ENCODE assay signal across 8 cellular contexts in the genomic region with DNA sequence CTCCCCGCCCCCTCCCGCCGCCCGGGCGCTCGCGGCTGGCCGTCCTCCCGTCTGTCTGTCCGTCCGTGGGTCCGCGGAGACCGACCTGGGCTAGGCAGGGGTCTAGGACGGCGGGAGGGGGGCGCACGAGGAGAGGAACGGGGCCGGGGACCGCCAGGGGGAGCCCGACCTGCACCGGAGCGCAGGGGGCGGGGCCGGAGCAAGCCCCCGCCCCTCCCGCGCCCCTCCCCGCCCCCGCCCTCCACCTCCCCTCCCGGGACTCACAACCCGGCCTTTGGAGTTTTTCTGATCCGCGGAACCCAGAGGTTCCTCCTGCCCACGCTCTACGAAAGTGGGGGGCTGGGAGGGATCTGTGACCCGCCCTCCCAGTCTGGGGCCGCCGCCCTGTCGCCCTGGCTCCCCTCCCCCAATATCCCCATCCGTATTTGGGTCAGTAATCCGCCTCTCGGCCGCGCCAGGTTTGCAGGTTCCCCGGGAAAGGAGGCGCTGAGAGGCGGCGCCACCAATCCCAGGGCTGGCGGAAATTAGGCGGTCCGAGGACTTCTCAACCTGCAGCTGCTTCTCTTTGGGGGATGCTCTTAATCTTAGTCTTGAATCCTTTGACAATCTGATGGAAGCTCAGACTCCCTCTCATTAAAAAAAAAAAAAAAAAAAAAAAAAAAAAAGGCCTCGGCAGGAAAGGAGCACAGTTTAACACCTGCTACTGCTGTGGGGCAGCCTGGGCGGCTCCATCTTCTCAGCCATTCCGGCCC. TPM values are rescaled to one million over a fixed set of nuclear protein-coding genes. Genes with fewer than 3 reads are reported as not detected.
DNase-seq lines count a peak whose midpoint lies in the region; ATAC-seq and TF ChIP-seq lines count a peak whose summit lies in the region.

No MANE protein-coding gene starts in this region.

- peak overlapping the region; percentile 19 to 66 (median 63) for H3K27ac ChIP-seq in thyroid gland

- intact Hi-C loops in Calu3 (cut with micrococcal nuclease; ENCODE audit: unreplicated experiment) = loop anchor here (10.0 kb wide), 1 partner anchor 85 kb away; a partner anchor contains a TSS
- intact Hi-C loops in thyroid gland (cut with DNase I) = no loop called here

- H3K27me3 ChIP-seq in thyroid gland = no peaks in the 10 kb centered on the region

- CTCF ChIA-PET in Calu3 (lab: Charles Lee) = interaction anchor here (0.6 to 0.9 kb wide), 9 partner anchors 49 to 616 kb away, joined by 3 to 5 read pairs (median 3); no protein-coding TSS in a partner anchor

- H3K4me1 Mint-ChIP-seq in Calu3 (ENCODE audit: low read depth, unreplicated experiment) (no peaks in the 10 kb centered on the region), glutamatergic neuron (ENCODE audit: low read depth, unreplicated experiment) (peaks cover 5% of the 10 kb centered on the region), osteocyte (ENCODE audit: unreplicated experiment) (peaks cover 3% of the 10 kb centered on the region)

- peak; percentile 88 for TF ChIP-seq CTCF in Calu3 (IDR thresholded peaks at IDR 0.05; ENCODE audit: unreplicated experiment)
- peak; percentile 90 for TF ChIP-seq CTCF in LNCAP (IDR thresholded peaks at IDR 0.05)
- TF ChIP-seq CTCF in glutamatergic neuron (IDR thresholded peaks at IDR 0.05; ENCODE audit: partially characterized antibody, unreplicated experiment) = peak; percentile 81
- peak; percentile 83 for TF ChIP-seq CTCF in osteocyte (IDR thresholded peaks at IDR 0.05)
- TF ChIP-seq CTCF in thyroid gland (IDR thresholded peaks at IDR 0.05) = peak in 5 of 6 experiments; percentile 58 to 90 (median 69)

- 4 to 10% methylated on average over 17 to 33 of the region's 56 CpGs for WGBS in thyroid gland, 2 donors

- H3K9me3 ChIP-seq in thyroid gland = no peaks in the 10 kb centered on the region

- ATAC-seq in GM21717 (IDR thresholded peaks at IDR 0.05; ENCODE audit: unreplicated experiment) = peak; percentile 53

- H3K27ac Mint-ChIP-seq in Calu3 (ENCODE audit: unreplicated experiment) (no peak overlapping the region), glutamatergic neuron (ENCODE audit: unreplicated experiment) (no peak overlapping the region), osteocyte (ENCODE audit: unreplicated experiment) (no peak overlapping the region)

- H3K36me3 Mint-ChIP-seq in Calu3 (ENCODE audit: insufficient read depth, unreplicated experiment) (peaks cover 22% of the 10 kb centered on the region), glutamatergic neuron (ENCODE audit: unreplicated experiment) (no peaks in the 10 kb centered on the region), osteocyte (ENCODE audit: unreplicated experiment) (no peaks in the 10 kb centered on the region)

- peaks cover 17 to 30% of the 10 kb centered on the region in 2 donors for H3K4me1 ChIP-seq in thyroid gland

- DNase-seq in Calu3 (peak; percentile 88), RPMI8226 (peak; percentile 77), glutamatergic neuron (peak; percentile 89), osteocyte (ENCODE audit: extremely low spot score, unreplicated experiment) (no peak), thyroid gland (peak; percentile 95 to 96)
- peak; percentile 76 for DNase-seq in activated gamma-delta T cell treated with anti-CD3 and anti-CD28 coated beads, Interleukin-2, amount 50 U/mL, for 16 hours (ENCODE audit: low read depth)

- no peaks in the 10 kb centered on the region for H3K36me3 ChIP-seq in thyroid gland

- H3K9me3 Mint-ChIP-seq in Calu3 (ENCODE audit: low read depth, unreplicated experiment) = no peaks in the 10 kb centered on the region
- peaks cover 4% of the 10 kb centered on the region for H3K9me3 Mint-ChIP-seq in glutamatergic neuron (ENCODE audit: unreplicated experiment)
- H3K9me3 Mint-ChIP-seq in osteocyte (ENCODE audit: unreplicated experiment) = no peaks in the 10 kb centered on the region

- H3K4me3 Mint-ChIP-seq in Calu3 (ENCODE audit: low read depth, unreplicated experiment) (peak overlapping the region; percentile 77), glutamatergic neuron (ENCODE audit: unreplicated experiment) (peak overlapping the region; percentile 76), osteocyte (ENCODE audit: unreplicated experiment) (peak overlapping the region; percentile 75)

- peak overlapping the region in 1 of 3 donors; percentile 36 for H3K4me3 ChIP-seq in thyroid gland (replicated peaks in 1 of 3)

- no peaks in the 10 kb centered on the region for H3K27me3 Mint-ChIP-seq in Calu3 (ENCODE audit: unreplicated experiment)
- peaks cover 16% of the 10 kb centered on the region for H3K27me3 Mint-ChIP-seq in glutamatergic neuron (ENCODE audit: unreplicated experiment)
- H3K27me3 Mint-ChIP-seq in osteocyte (ENCODE audit: unreplicated experiment) = peaks cover 23% of the 10 kb centered on the region

- BruUV-seq in Calu3 (replicated peaks; lab: Mats Ljungman, UMichigan) = no TSS peak

- TF ChIP-seq POLR2A in thyroid gland (IDR thresholded peaks at IDR 0.05) = peak in 1 of 2 donors; percentile 37

RNA-seq across cellular contexts. Expression of a gene that starts 0.9 kb away (rescaled TPM):
- 2.4 and 2.9 TPM in 2 replicates for total RNA-seq in Calu3 (2022)
- 1.2 TPM for total RNA-seq in glutamatergic neuron (ENCODE audit: unreplicated experiment)
- not detected in 2 replicates for total RNA-seq in osteocyte
- 10 to 100 TPM in 3 of 4 donors, 1 to 10 TPM in 1; 7.3 to 18.9 (median 15.9) TPM for total RNA-seq in thyroid gland

RNA-seq across cellular contexts. Expression of a gene that starts 37.8 kb away (rescaled TPM):
- 3.1 and 5.3 TPM in 2 replicates for total RNA-seq in Calu3 (2022)
- 0.51 TPM for total RNA-seq in glutamatergic neuron (ENCODE audit: unreplicated experiment)
- 7.5 and 9.0 TPM in 2 replicates for total RNA-seq in osteocyte
- 1 to 10 TPM; 2.8 to 7.8 (median 7.2) TPM for total RNA-seq in thyroid gland
